In the genomic region with DNA sequence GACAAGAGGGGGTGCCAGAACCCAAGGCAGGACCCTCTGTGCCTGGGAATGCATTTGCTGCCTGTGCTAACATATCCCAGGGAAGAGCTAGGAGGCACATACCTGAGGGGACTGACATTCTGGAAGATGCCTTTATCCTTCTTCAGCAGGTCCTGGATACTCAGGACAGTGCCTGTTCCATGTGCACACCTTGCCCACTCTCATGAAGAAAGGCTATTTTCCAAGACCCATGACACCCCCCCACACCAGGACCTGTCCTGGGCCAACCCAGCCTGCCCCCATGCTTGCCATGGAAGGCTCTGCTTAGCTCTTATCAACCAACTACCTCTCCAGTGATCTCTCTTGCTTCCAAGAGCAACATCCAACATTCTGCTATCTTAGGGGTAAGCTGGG, we compare ENCODE assay signal across 23 cellular contexts.
"Had no signal": no experiment of that assay in that cellular context is flagged by ENCODE, and none has a peak within 500 bp of the region (broad histone marks: within the 10 kb centered on the region; RNA-seq: fewer than 3 reads in every experiment).

No MANE protein-coding gene starts in this region.

- H3K27me3 ChIP-seq: ascending aorta, cardiac muscle cell, dorsolateral prefrontal cortex, gastroesophageal sphincter, spleen, uterus had no signal

- H3K4me1 ChIP-seq: ascending aorta had no signal

- H3K4me3 ChIP-seq: ascending aorta, cardiac muscle cell, coronary artery, dorsolateral prefrontal cortex, gastroesophageal sphincter, spleen, thoracic aorta, uterus had no signal

- H3K4me1 Mint-ChIP-seq: activated CD4-positive, alpha-beta T cell treated with anti-CD3 and anti-CD28 coated beads for 36 hours; T-cell had no signal

- DNase-seq: activated CD4-positive, alpha-beta T cell treated with anti-CD3 and anti-CD28 coated beads for 36 hours; activated CD4-positive, CD25-positive, alpha-beta regulatory T cell; activated CD8-positive, alpha-beta T cell treated with anti-CD3 and anti-CD28 coated beads, Interleukin-2, amount 10 ng/mL, durations not matched to agents 7 days and 5 days; activated naive CD8-positive, alpha-beta T cell treated with anti-CD3 and anti-CD28 coated beads, Interleukin-2, amount 10 ng/mL, durations not matched to agents 7 days and 5 days; effector memory CD4-positive, alpha-beta T cell; hippocampal formation; mesenchymal stem cell; right cardiac atrium; spleen; stimulated activated naive CD4-positive, alpha-beta T cell treated with Interleukin-2 at 50 U/mL for 16 hours; T-cell had no signal

- H3K4me3 Mint-ChIP-seq: activated CD4-positive, alpha-beta T cell treated with anti-CD3 and anti-CD28 coated beads for 36 hours; activated CD8-positive, alpha-beta T cell treated with anti-CD3 and anti-CD28 coated beads, Interleukin-2, amount 10 ng/mL, durations not matched to agents 7 days and 5 days; activated naive CD8-positive, alpha-beta T cell treated with anti-CD3 and anti-CD28 coated beads, Interleukin-2, amount 10 ng/mL, durations not matched to agents 7 days and 5 days; brain; T-cell; T-helper 2 cell treated with Interferon-gamma antibody and Interleukin-4, amounts not matched to agents 5 μg/mL and 100 μg/mL, for 36 hours; type B pancreatic cell had no signal

- H3K36me3 ChIP-seq: uterus had no signal

- H3K27ac Mint-ChIP-seq: activated CD4-positive, alpha-beta T cell treated with anti-CD3 and anti-CD28 coated beads for 36 hours; activated CD8-positive, alpha-beta T cell treated with anti-CD3 and anti-CD28 coated beads, Interleukin-2, amount 10 ng/mL, durations not matched to agents 7 days and 5 days; activated naive CD8-positive, alpha-beta T cell treated with anti-CD3 and anti-CD28 coated beads, Interleukin-2, amount 10 ng/mL, durations not matched to agents 7 days and 5 days; activated T-helper 2 cell treated with anti-CD3 and anti-CD28 coated beads, Interferon-gamma antibody, Interleukin-2, Interleukin-4, amounts not matched to agents 10 μg/mL and 5 μg/mL and 100 μg/mL, durations not matched to agents 14 hours and 24 hours and 36 hours; T-cell; T-helper 2 cell treated with Interferon-gamma antibody and Interleukin-4, amounts not matched to agents 5 μg/mL and 100 μg/mL, for 36 hours; type B pancreatic cell had no signal

- ATAC-seq: activated CD4-positive, alpha-beta T cell treated with anti-CD3 and anti-CD28 coated beads for 36 hours; activated CD8-positive, alpha-beta T cell treated with anti-CD3 and anti-CD28 coated beads, Interleukin-2, amount 10 ng/mL, durations not matched to agents 7 days and 5 days; gastroesophageal sphincter; left colon; right cardiac atrium; T-cell had no signal

- H3K27ac ChIP-seq: ascending aorta, cardiac muscle cell, coronary artery, dorsolateral prefrontal cortex, gastroesophageal sphincter, spleen, thoracic aorta, uterus had no signal

- H3K27me3 Mint-ChIP-seq: activated CD4-positive, alpha-beta T cell treated with anti-CD3 and anti-CD28 coated beads for 36 hours; activated naive CD8-positive, alpha-beta T cell treated with anti-CD3 and anti-CD28 coated beads, Interleukin-2, amount 10 ng/mL, durations not matched to agents 7 days and 5 days; brain; T-cell; type B pancreatic cell had no signal

- H3K9me3 Mint-ChIP-seq: activated naive CD8-positive, alpha-beta T cell treated with anti-CD3 and anti-CD28 coated beads, Interleukin-2, amount 10 ng/mL, durations not matched to agents 7 days and 5 days; activated T-helper 2 cell treated with anti-CD3 and anti-CD28 coated beads, Interferon-gamma antibody, Interleukin-2, Interleukin-4, amounts not matched to agents 10 μg/mL and 5 μg/mL and 100 μg/mL, durations not matched to agents 14 hours and 24 hours and 36 hours; brain; T-cell; T-helper 2 cell treated with Interferon-gamma antibody and Interleukin-4, amounts not matched to agents 5 μg/mL and 100 μg/mL, for 36 hours; type B pancreatic cell had no signal

- H3K9me3 ChIP-seq: ascending aorta, gastroesophageal sphincter, spleen, thoracic aorta, uterus had no signal
